Comparison of ENCODE assay signal across 2 cellular contexts in the genomic region with DNA sequence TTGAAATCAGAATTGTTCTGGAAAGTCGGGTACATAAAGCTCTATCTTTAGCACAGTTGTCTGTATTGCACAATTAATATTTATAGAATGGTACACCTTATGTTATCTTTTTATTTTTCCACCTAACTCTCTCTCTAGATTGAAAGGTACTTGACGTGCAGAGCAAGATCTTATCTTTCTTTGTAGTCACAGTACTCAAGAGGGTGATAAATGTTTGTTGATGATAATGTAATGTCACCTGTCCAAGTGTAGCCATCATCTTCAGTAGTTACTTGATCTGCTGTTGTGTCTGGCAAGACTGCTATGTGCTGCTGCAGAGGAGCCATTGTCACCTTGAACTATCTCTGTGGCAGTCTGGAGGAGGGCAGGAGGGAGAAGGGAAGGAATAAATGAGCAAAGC.
TF ChIP-seq lines count a peak whose summit lies in the region.

No MANE protein-coding gene starts in this region.

TF ChIP-seq in IMR-90, 13 proteins besides CTCF, POLR2A, EP300 and RAD21:
- peak; percentile 40; the same call in 1 of the 2 replicates for TF ChIP-seq CEBPB (IDR thresholded peaks at IDR 0.05; ENCODE audit: low read depth, low read length)
- no peak for TF ChIP-seq SMC3 (IDR thresholded peaks at IDR 0.05; ENCODE audit: low read depth, low read length)

TF ChIP-seq in SK-N-SH treated with all-trans-retinoic acid at 6 μM for 48 hours, 23 proteins besides CTCF, POLR2A, EP300 and RAD21:
- TF ChIP-seq BACH2 (CRISPR knock-in tag; IDR thresholded peaks at IDR 0.05; ENCODE audit: borderline replicate concordance) (no peak), OSR1 (CRISPR knock-in tag; IDR thresholded peaks at IDR 0.05) (no peak), ARNTL (CRISPR knock-in tag; IDR thresholded peaks at IDR 0.05; ENCODE audit: borderline replicate concordance, low read depth) (no peak), ZFP3 (CRISPR knock-in tag; IDR thresholded peaks at IDR 0.05) (no peak), CSDC2 (CRISPR knock-in tag; IDR thresholded peaks at IDR 0.05) (no peak)
- TF ChIP-seq, protein P1, sequence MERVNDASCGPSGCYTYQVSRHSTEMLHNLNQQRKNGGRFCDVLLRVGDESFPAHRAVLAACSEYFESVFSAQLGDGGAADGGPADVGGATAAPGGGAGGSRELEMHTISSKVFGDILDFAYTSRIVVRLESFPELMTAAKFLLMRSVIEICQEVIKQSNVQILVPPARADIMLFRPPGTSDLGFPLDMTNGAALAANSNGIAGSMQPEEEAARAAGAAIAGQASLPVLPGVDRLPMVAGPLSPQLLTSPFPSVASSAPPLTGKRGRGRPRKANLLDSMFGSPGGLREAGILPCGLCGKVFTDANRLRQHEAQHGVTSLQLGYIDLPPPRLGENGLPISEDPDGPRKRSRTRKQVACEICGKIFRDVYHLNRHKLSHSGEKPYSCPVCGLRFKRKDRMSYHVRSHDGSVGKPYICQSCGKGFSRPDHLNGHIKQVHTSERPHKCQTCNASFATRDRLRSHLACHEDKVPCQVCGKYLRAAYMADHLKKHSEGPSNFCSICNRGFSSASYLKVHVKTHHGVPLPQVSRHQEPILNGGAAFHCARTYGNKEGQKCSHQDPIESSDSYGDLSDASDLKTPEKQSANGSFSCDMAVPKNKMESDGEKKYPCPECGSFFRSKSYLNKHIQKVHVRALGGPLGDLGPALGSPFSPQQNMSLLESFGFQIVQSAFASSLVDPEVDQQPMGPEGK (CRISPR knock-in tag; IDR thresholded peaks at IDR 0.05; ENCODE audit: borderline replicate concordance), result no peak
- TF ChIP-seq, protein P2, sequence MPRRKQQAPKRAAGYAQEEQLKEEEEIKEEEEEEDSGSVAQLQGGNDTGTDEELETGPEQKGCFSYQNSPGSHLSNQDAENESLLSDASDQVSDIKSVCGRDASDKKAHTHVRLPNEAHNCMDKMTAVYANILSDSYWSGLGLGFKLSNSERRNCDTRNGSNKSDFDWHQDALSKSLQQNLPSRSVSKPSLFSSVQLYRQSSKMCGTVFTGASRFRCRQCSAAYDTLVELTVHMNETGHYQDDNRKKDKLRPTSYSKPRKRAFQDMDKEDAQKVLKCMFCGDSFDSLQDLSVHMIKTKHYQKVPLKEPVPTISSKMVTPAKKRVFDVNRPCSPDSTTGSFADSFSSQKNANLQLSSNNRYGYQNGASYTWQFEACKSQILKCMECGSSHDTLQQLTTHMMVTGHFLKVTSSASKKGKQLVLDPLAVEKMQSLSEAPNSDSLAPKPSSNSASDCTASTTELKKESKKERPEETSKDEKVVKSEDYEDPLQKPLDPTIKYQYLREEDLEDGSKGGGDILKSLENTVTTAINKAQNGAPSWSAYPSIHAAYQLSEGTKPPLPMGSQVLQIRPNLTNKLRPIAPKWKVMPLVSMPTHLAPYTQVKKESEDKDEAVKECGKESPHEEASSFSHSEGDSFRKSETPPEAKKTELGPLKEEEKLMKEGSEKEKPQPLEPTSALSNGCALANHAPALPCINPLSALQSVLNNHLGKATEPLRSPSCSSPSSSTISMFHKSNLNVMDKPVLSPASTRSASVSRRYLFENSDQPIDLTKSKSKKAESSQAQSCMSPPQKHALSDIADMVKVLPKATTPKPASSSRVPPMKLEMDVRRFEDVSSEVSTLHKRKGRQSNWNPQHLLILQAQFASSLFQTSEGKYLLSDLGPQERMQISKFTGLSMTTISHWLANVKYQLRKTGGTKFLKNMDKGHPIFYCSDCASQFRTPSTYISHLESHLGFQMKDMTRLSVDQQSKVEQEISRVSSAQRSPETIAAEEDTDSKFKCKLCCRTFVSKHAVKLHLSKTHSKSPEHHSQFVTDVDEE (CRISPR knock-in tag; IDR thresholded peaks at IDR 0.05), result no peak
TF ChIP-seq in SK-N-SH treated with all-trans-retinoic acid at 6 μM for 48 hours: peak in this region for 0.
